8 cellular contexts compared by ENCODE assay signal in genomic region chrX:53682885-53683555, GRCh38. TPM values are rescaled to one million over a fixed set of nuclear protein-coding genes. Genes with fewer than 3 reads are reported as not detected.
A peak's percentile ranks its signal among the peaks of the same experiment; 100 is the strongest.
DNase-seq lines count a peak whose midpoint lies in the region; ATAC-seq and TF ChIP-seq lines count a peak whose summit lies in the region.

No MANE protein-coding gene starts in this region.

- ATAC-seq in HG03196 (IDR thresholded peaks at IDR 0.05; ENCODE audit: unreplicated experiment): no peak

- H2BK5ac ChIP-seq in mesendoderm (ENCODE audit: low read length): no peak overlapping the region

- H3K27me3 Mint-ChIP-seq in T-helper 2 cell treated with Interferon-gamma antibody and Interleukin-4, amounts not matched to agents 5 μg/mL and 100 μg/mL, for 36 hours (ENCODE audit: low read depth): no peaks in the 10 kb centered on the region

- H3K4me3 ChIP-seq in coronary artery (peak overlapping the region; percentile 83), mesendoderm (ENCODE audit: low read length) (peak overlapping the region; percentile 69), testis (peak overlapping the region; percentile 65 to 79)

- H3K4me2 ChIP-seq in mesendoderm (ENCODE audit: low read length): peak overlapping the region; percentile 59

- H3K4me1 ChIP-seq in mesendoderm (ENCODE audit: control insufficient read depth, low read depth, low read length) (no peaks in the 10 kb centered on the region), testis (no peaks in the 10 kb centered on the region)

- no peaks in the 10 kb centered on the region for H3K27me3 ChIP-seq in mesendoderm (ENCODE audit: insufficient read depth, low read length, poor library complexity)
- no peaks in the 10 kb centered on the region for H3K27me3 ChIP-seq in testis

- H2AK5ac ChIP-seq in mesendoderm (ENCODE audit: low read length): no peak overlapping the region

- no peak for TF ChIP-seq CTCF in coronary artery (IDR thresholded peaks at IDR 0.05)
- TF ChIP-seq CTCF in testis (IDR thresholded peaks at IDR 0.05): no peak

- intact Hi-C loops in testis (cut with DNase I; ENCODE audit: low total_unique reads): no loop called here

- no peak overlapping the region for H4K5ac ChIP-seq in mesendoderm (ENCODE audit: low read length)

- H2BK15ac ChIP-seq in mesendoderm (replicated peaks; ENCODE audit: low read depth): no peak overlapping the region

- peak overlapping the region; percentile 96 for H3K56ac ChIP-seq in mesendoderm (ENCODE audit: low read length)

- no peak overlapping the region for H3K23ac ChIP-seq in mesendoderm (ENCODE audit: low read length)

- DNase-seq in DMS 273 (lab: John Stamatoyannopoulos, UW; ENCODE audit: unreplicated experiment) (peak; percentile 75), DMS 273 treated with DMSO at 0.1 percent for 48 hours (lab: John Stamatoyannopoulos, UW) (no peak), NAMALWA (ENCODE audit: low spot score) (peak; percentile 78), coronary artery (ENCODE audit: low spot score) (no peak), mesendoderm (peak; percentile 82), testis (peak; percentile 40)
- DNase-seq in T-helper 2 cell treated with Interferon-gamma antibody and Interleukin-4, amounts not matched to agents 5 μg/mL and 100 μg/mL, for 36 hours (ENCODE audit: low spot score): peak; percentile 21

- H3K36me3 ChIP-seq in mesendoderm (ENCODE audit: control insufficient read depth, insufficient read depth, low read length) (peaks cover 1% of the 10 kb centered on the region), testis (ENCODE audit: low read depth, missing control alignments) (no peaks in the 10 kb centered on the region)

- no peaks in the 10 kb centered on the region for H3K9me3 ChIP-seq in testis

- peak overlapping the region; percentile 21 for H3K4ac ChIP-seq in mesendoderm (ENCODE audit: low read depth, low read length)

- no peaks in the 10 kb centered on the region for H3K9me3 Mint-ChIP-seq in T-helper 2 cell treated with Interferon-gamma antibody and Interleukin-4, amounts not matched to agents 5 μg/mL and 100 μg/mL, for 36 hours

- WGBS in mesendoderm (ENCODE audit: extremely low coverage, insufficient coverage, low lambda C conversion rate): no CpG with 5 or more reads among the region's 24 CpGs
- 1 to 2% methylated on average over 9 to 24 of the region's 24 CpGs for WGBS in testis, 2 donors

- peak overlapping the region; percentile 96 for H3K4me3 Mint-ChIP-seq in T-helper 2 cell treated with Interferon-gamma antibody and Interleukin-4, amounts not matched to agents 5 μg/mL and 100 μg/mL, for 36 hours

- H3K18ac ChIP-seq in mesendoderm (ENCODE audit: low read length): peak overlapping the region; percentile 93

- peaks cover 43% of the 10 kb centered on the region for H3K79me2 ChIP-seq in mesendoderm (ENCODE audit: control insufficient read depth, insufficient read depth, low read length)

- H3K79me1 ChIP-seq in mesendoderm (ENCODE audit: low read length): no peaks in the 10 kb centered on the region

- H4K8ac ChIP-seq in mesendoderm (ENCODE audit: low read depth, low read length): no peak overlapping the region

- H3K27ac ChIP-seq in coronary artery: peak overlapping the region; percentile 75 to 94
- H3K27ac ChIP-seq in mesendoderm (ENCODE audit: low read depth, low read length): peak overlapping the region; percentile 91
- H3K27ac ChIP-seq in testis: peak overlapping the region; percentile 90 to 93

- peaks cover 38% of the 10 kb centered on the region for H3K36me3 Mint-ChIP-seq in T-helper 2 cell treated with Interferon-gamma antibody and Interleukin-4, amounts not matched to agents 5 μg/mL and 100 μg/mL, for 36 hours (ENCODE audit: low read depth)

- H3K9ac ChIP-seq in mesendoderm (ENCODE audit: low read length): peak overlapping the region; percentile 94

- peak overlapping the region; percentile 96 for H3K27ac Mint-ChIP-seq in T-helper 2 cell treated with Interferon-gamma antibody and Interleukin-4, amounts not matched to agents 5 μg/mL and 100 μg/mL, for 36 hours

- no peak overlapping the region for H2BK120ac ChIP-seq in mesendoderm (ENCODE audit: low read depth, low read length)

- no peak for TF ChIP-seq POLR2A in testis (IDR thresholded peaks at IDR 0.05)

- peaks cover 32% of the 10 kb centered on the region for H3K4me1 Mint-ChIP-seq in T-helper 2 cell treated with Interferon-gamma antibody and Interleukin-4, amounts not matched to agents 5 μg/mL and 100 μg/mL, for 36 hours (ENCODE audit: low read depth)

RNA-seq across cellular contexts. Expression of gene HUWE1, which starts 3.5 kb away (rescaled TPM):
- polyA plus RNA-seq in mesendoderm (2013, experiment 1 of 2): 48.4 TPM
- 44.3 TPM for polyA plus RNA-seq in mesendoderm (2013, experiment 2 of 2)
- total RNA-seq in testis: 100 to 1,000 TPM; 246 to 260 TPM
- 131 TPM for polyA plus RNA-seq in testis (ENCODE audit: insufficient read depth, low read depth, low replicate concordance)

Comparison
In these comparisons a context has a peak if more than half of its experiments do, and no peak if none do; other contexts are left out.
1. DNase-seq: peak in DMS 273 (single experiment), NAMALWA (single experiment), T-helper 2 cell treated with Interferon-gamma antibody and Interleukin-4, amounts not matched to agents 5 μg/mL and 100 μg/mL, for 36 hours (single experiment), mesendoderm (single experiment) and testis (single experiment); none in DMS 273 treated with DMSO at 0.1 percent for 48 hours (single experiment) and coronary artery (single experiment).
2. Peak in every context shown above with its lines, with median percentiles within 50 percentile points of each other: H3K27ac ChIP-seq and H3K4me3 ChIP-seq.